In the genomic region with DNA sequence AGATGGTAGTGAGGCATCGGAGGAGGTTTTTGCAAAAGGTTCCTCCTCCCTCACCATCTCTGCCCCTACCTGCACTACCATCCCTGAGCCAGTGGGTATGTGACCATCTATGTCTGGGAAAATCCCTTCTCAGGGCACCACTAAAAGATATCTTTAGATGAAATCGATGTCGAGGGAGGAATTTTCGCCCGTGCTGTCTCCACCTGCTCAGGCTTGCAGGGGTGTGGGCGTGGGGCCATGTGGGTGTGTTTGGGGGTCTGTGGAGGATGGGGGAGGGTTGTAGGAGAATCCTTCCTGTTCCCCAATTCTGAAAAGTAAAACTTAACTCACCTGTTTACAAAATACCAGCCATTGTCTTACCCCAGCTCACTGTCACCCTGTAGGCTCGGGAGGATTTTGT, we compare ENCODE assay signal across 16 cellular contexts. TPM values are rescaled to one million over a fixed set of nuclear protein-coding genes. Genes with fewer than 3 reads are reported as not detected.
DNase-seq lines count a peak whose midpoint lies in the region; ATAC-seq and TF ChIP-seq lines count a peak whose summit lies in the region.
"Had no signal": no experiment of that assay in that cellular context is flagged by ENCODE, and none has a peak within 500 bp of the region (broad histone marks: within the 10 kb centered on the region; RNA-seq: fewer than 3 reads in every experiment).

No MANE protein-coding gene starts in this region.

- no peaks in the 10 kb centered on the region for H4K20me1 ChIP-seq in GM23338 (replicated peaks; ENCODE audit: insufficient read depth)

- H3K4me1 ChIP-seq in GM23338 (ENCODE audit: insufficient read depth): no peaks in the 10 kb centered on the region
- H3K4me1 ChIP-seq: HAP-1 had no signal

- H3K27me3 Mint-ChIP-seq in GM23338 (ENCODE audit: insufficient read depth, low read depth, poor library complexity): peaks cover 12% of the 10 kb centered on the region
- H3K27me3 Mint-ChIP-seq in nephron (ENCODE audit: low read depth): peaks cover 33% of the 10 kb centered on the region
- peaks cover 10% of the 10 kb centered on the region for H3K27me3 Mint-ChIP-seq in progenitor cell of endocrine pancreas

- H3K79me2 ChIP-seq in GM23338 (replicated peaks; ENCODE audit: insufficient read depth): no peaks in the 10 kb centered on the region

- no peak overlapping the region for H3K27ac Mint-ChIP-seq in GM23338
- peak overlapping the region in 2 of 3 experiments; percentile 77 to 78 for H3K27ac Mint-ChIP-seq in nephron
- no peak overlapping the region for H3K27ac Mint-ChIP-seq in progenitor cell of endocrine pancreas
- H3K27ac Mint-ChIP-seq: B cell; CD8-positive, alpha-beta T cell had no signal

- peak overlapping the region; percentile 63; the same call in 1 of the 2 replicates for H2AFZ ChIP-seq in GM23338

- H3K4me3 Mint-ChIP-seq in GM23338: no peak overlapping the region
- H3K4me3 Mint-ChIP-seq in nephron: peak overlapping the region in 1 of 3 experiments; percentile 34
- H3K4me3 Mint-ChIP-seq in progenitor cell of endocrine pancreas (ENCODE audit: low read depth): no peak overlapping the region
- H3K4me3 Mint-ChIP-seq: B cell; CD8-positive, alpha-beta T cell had no signal

- intact Hi-C loops in dorsolateral prefrontal cortex (cut with DNase I): no loop called here

- H3K4me3 ChIP-seq in GM23338 (no peak overlapping the region), dorsolateral prefrontal cortex (peak overlapping the region in 34 of 59 donors; percentile 1 to 55 (median 37))
- H3K4me3 ChIP-seq: BLaER1 treated with 17β-estradiol and CSF1 and Interleukin-3, amounts not matched to agents 10 nM and 100 nM; HAP-1 had no signal

- TF ChIP-seq CTCF in GM23338 (conservative IDR thresholded peaks at IDR 0.05; ENCODE audit: low read depth in 2 of 2): no peak
- TF ChIP-seq CTCF in VCaP (conservative IDR thresholded peaks at IDR 0.05): no peak
- no peak for TF ChIP-seq CTCF in dorsolateral prefrontal cortex (IDR thresholded peaks at IDR 0.05 in 54 of 56, conservative IDR thresholded peaks at IDR 0.05 in 2 of 56; ENCODE audit: low read depth in 1 of 56, partially characterized antibody in 56 of 56)
- no peak for TF ChIP-seq CTCF in nephron (IDR thresholded peaks at IDR 0.05; ENCODE audit: unreplicated experiment in 3 of 3)
- TF ChIP-seq CTCF in progenitor cell of endocrine pancreas (IDR thresholded peaks at IDR 0.05; ENCODE audit: unreplicated experiment): no peak

- H3K36me3 ChIP-seq in GM23338 (ENCODE audit: insufficient read depth): no peaks in the 10 kb centered on the region
- H3K36me3 ChIP-seq: BLaER1 treated with 17β-estradiol and CSF1 and Interleukin-3, amounts not matched to agents 10 nM and 100 nM; HAP-1 had no signal

- H3F3A ChIP-seq in GM23338 (replicated peaks; ENCODE audit: low read depth): no peaks in the 10 kb centered on the region

- H3K36me3 Mint-ChIP-seq in GM23338 (ENCODE audit: low read depth): no peaks in the 10 kb centered on the region
- H3K36me3 Mint-ChIP-seq in nephron (ENCODE audit: low read depth): no peaks in the 10 kb centered on the region
- H3K36me3 Mint-ChIP-seq in progenitor cell of endocrine pancreas (ENCODE audit: insufficient read depth): no peaks in the 10 kb centered on the region
- H3K36me3 Mint-ChIP-seq: CD8-positive, alpha-beta T cell had no signal

- no peak for DNase-seq in GM23338 (ENCODE audit: low spot score)
- no peak for DNase-seq in dorsolateral prefrontal cortex
- no peak for DNase-seq in mucosa of gallbladder (ENCODE audit: low spot score)
- DNase-seq in progenitor cell of endocrine pancreas (ENCODE audit: low spot score, unreplicated experiment): no peak
- DNase-seq: Calu3; CD8-positive, alpha-beta T cell; DMS79 treated with DMSO at 0.1 percent for 48 hours; GF-D8 had no signal

- ATAC-seq in GM23338 (0 out of 3 replicates have a peak, but pooled peaks have one; percentile 12), GM21367 (IDR thresholded peaks at IDR 0.05; ENCODE audit: unreplicated experiment) (no peak)
- ATAC-seq: CD8-positive, alpha-beta T cell had no signal

- H3K27me3 ChIP-seq in GM23338 (ENCODE audit: insufficient read depth): no peaks in the 10 kb centered on the region
- H3K27me3 ChIP-seq in dorsolateral prefrontal cortex: peaks cover 0 to 13% (median 0%) of the 10 kb centered on the region in 45 donors
- H3K27me3 ChIP-seq: BLaER1 treated with 17β-estradiol and CSF1 and Interleukin-3, amounts not matched to agents 10 nM and 100 nM had no signal

- no peak overlapping the region for H3K4me2 ChIP-seq in GM23338
- H3K4me2 ChIP-seq: BLaER1 treated with 17β-estradiol and CSF1 and Interleukin-3, amounts not matched to agents 10 nM and 100 nM had no signal

- no peak overlapping the region for H3K27ac ChIP-seq in GM23338 (ENCODE audit: low read depth)
- peak overlapping the region; percentile 60; the same call in 1 of the 2 replicates for H3K27ac ChIP-seq in VCaP
- peak overlapping the region in 48 of 59 donors; percentile 7 to 95 (median 74) for H3K27ac ChIP-seq in dorsolateral prefrontal cortex
- H3K27ac ChIP-seq: BLaER1 treated with 17β-estradiol and CSF1 and Interleukin-3, amounts not matched to agents 10 nM and 100 nM had no signal

- H3K4me1 Mint-ChIP-seq in GM23338: peaks cover 25% of the 10 kb centered on the region
- peaks cover 12% of the 10 kb centered on the region for H3K4me1 Mint-ChIP-seq in nephron
- no peaks in the 10 kb centered on the region for H3K4me1 Mint-ChIP-seq in progenitor cell of endocrine pancreas (ENCODE audit: low read depth)
- H3K4me1 Mint-ChIP-seq: B cell had no signal

- H3K9me3 Mint-ChIP-seq in GM23338 (no peaks in the 10 kb centered on the region), nephron (no peaks in the 10 kb centered on the region), progenitor cell of endocrine pancreas (ENCODE audit: low read depth) (no peaks in the 10 kb centered on the region)
- H3K9me3 Mint-ChIP-seq: CD8-positive, alpha-beta T cell had no signal

- no peaks in the 10 kb centered on the region for H3K9me2 ChIP-seq in GM23338 (ENCODE audit: insufficient read depth)

TF ChIP-seq in GM23338, 12 proteins besides CTCF, POLR2A, EP300 and RAD21:
- TF ChIP-seq STAT1 (IDR thresholded peaks at IDR 0.05; ENCODE audit: unreplicated experiment) (no peak), ZNF331 (CRISPR knock-in tag; IDR thresholded peaks at IDR 0.05; ENCODE audit: low read depth) (no peak)
- TF ChIP-seq, protein P1, sequence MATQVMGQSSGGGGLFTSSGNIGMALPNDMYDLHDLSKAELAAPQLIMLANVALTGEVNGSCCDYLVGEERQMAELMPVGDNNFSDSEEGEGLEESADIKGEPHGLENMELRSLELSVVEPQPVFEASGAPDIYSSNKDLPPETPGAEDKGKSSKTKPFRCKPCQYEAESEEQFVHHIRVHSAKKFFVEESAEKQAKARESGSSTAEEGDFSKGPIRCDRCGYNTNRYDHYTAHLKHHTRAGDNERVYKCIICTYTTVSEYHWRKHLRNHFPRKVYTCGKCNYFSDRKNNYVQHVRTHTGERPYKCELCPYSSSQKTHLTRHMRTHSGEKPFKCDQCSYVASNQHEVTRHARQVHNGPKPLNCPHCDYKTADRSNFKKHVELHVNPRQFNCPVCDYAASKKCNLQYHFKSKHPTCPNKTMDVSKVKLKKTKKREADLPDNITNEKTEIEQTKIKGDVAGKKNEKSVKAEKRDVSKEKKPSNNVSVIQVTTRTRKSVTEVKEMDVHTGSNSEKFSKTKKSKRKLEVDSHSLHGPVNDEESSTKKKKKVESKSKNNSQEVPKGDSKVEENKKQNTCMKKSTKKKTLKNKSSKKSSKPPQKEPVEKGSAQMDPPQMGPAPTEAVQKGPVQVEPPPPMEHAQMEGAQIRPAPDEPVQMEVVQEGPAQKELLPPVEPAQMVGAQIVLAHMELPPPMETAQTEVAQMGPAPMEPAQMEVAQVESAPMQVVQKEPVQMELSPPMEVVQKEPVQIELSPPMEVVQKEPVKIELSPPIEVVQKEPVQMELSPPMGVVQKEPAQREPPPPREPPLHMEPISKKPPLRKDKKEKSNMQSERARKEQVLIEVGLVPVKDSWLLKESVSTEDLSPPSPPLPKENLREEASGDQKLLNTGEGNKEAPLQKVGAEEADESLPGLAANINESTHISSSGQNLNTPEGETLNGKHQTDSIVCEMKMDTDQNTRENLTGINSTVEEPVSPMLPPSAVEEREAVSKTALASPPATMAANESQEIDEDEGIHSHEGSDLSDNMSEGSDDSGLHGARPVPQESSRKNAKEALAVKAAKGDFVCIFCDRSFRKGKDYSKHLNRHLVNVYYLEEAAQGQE (IDR thresholded peaks at IDR 0.05; ENCODE audit: unreplicated experiment): no peak
- TF ChIP-seq, protein P2, sequence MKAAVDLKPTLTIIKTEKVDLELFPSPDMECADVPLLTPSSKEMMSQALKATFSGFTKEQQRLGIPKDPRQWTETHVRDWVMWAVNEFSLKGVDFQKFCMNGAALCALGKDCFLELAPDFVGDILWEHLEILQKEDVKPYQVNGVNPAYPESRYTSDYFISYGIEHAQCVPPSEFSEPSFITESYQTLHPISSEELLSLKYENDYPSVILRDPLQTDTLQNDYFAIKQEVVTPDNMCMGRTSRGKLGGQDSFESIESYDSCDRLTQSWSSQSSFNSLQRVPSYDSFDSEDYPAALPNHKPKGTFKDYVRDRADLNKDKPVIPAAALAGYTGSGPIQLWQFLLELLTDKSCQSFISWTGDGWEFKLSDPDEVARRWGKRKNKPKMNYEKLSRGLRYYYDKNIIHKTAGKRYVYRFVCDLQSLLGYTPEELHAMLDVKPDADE (IDR thresholded peaks at IDR 0.05): no peak

RNA-seq across cellular contexts. Expression of a gene that starts 12.4 kb away (rescaled TPM):
- 0.12 and 0.56 TPM in 2 replicates for total RNA-seq in GM23338 (2014; rRNA removed; shearing (Covaris generic))
- polyA plus RNA-seq in GM23338 (2016; fragmentation: Nextera tagmentation; extraction: Ambion mirVana): not detected in 2 replicates
- total RNA-seq in dorsolateral prefrontal cortex: 100 to 1,000 TPM in 57 of 120 experiments, 10 to 100 TPM in 63; 27.7 to 144 (median 99.1) TPM
- not detected for total RNA-seq in mucosa of gallbladder
- 0.96 and 1.1 TPM in 2 replicates for total RNA-seq in progenitor cell of endocrine pancreas
- total RNA-seq: A172; B cell; Calu3; CD8-positive, alpha-beta T cell; H4 had no signal

Comparison
In these comparisons a context has a peak if more than half of its experiments do, and no peak if none do; other contexts are left out.
1. H3K27ac Mint-ChIP-seq: peak in nephron (2 of 3); none in GM23338 (single experiment) and progenitor cell of endocrine pancreas (single experiment).
2. RNA of a gene that starts 12.4 kb away (total RNA-seq): 27.7 to 144 TPM in dorsolateral prefrontal cortex; 0.96 to 1.1 TPM in progenitor cell of endocrine pancreas, 0.12 to 0.56 TPM in GM23338 and not detected in mucosa of gallbladder (single experiment); every median in the first group is over 10 times any median in the second.